7 cellular contexts compared by ENCODE assay signal in genomic region chr17:57622886-57623433, GRCh38.
DNase-seq lines count a peak whose midpoint lies in the region; ATAC-seq and TF ChIP-seq lines count a peak whose summit lies in the region.

No MANE protein-coding gene starts in this region.

- H2BK15ac ChIP-seq in H9 (ENCODE audit: low read depth, low read length) = no peak overlapping the region

- no peak overlapping the region for H2AK5ac ChIP-seq in H9 (ENCODE audit: insufficient read length, low read length)

- H4K8ac ChIP-seq in H9 (replicated peaks; ENCODE audit: insufficient read length, low read depth, low read length) = no peak overlapping the region

- H3K27ac ChIP-seq in H9 (ENCODE audit: insufficient read length, low read depth, low read length) (no peak overlapping the region), brain microvascular endothelial cell (no peak overlapping the region)

- H3K4me1 Mint-ChIP-seq in H9 = peaks cover 0 to 6% of the 10 kb centered on the region in 2 experiments; a peak in 2 of 4 replicates
- H3K4me1 Mint-ChIP-seq in nephron progenitor cell = peaks cover 48% of the 10 kb centered on the region

- no peak overlapping the region for H3K23ac ChIP-seq in H9 (ENCODE audit: insufficient read length, low read depth, low read length)

- DNase-seq in H9 = no peak
- peak; percentile 88 for DNase-seq in MV-4-11 (lab: John Stamatoyannopoulos, UW)
- DNase-seq in brain microvascular endothelial cell = peak; percentile 77
- DNase-seq in nephron progenitor cell = no peak
- no peak for DNase-seq in HPDE6-E6E7 (ENCODE audit: extremely low spot score)
- DNase-seq in NCI-H128 (lab: John Stamatoyannopoulos, UW; ENCODE audit: unreplicated experiment) = no peak

- in situ Hi-C loops in brain microvascular endothelial cell (cut with HindIII; ENCODE audit: low pct_ligation_motif_present, low sequenced_read_pairs) = no loop called here

- no peaks in the 10 kb centered on the region for H3K79me2 ChIP-seq in H9 (ENCODE audit: insufficient read depth, low read length)

- H3K27me3 Mint-ChIP-seq in H9 (ENCODE audit: low read depth) (no peaks in the 10 kb centered on the region; the same call in 1 of the 2 replicates), nephron progenitor cell (ENCODE audit: low read depth, poor library complexity) (no peaks in the 10 kb centered on the region)

- no peak overlapping the region for H3K18ac ChIP-seq in H9 (ENCODE audit: insufficient read length, low read depth, low read length)

- H3T11ph ChIP-seq in H9 (ENCODE audit: low read length) = no peak overlapping the region

- H2BK5ac ChIP-seq in H9 (ENCODE audit: insufficient read length, low read length) = no peak overlapping the region

- no peaks in the 10 kb centered on the region for H4K20me1 ChIP-seq in H9 (ENCODE audit: control insufficient read depth, insufficient read depth, insufficient read length)

- H2BK20ac ChIP-seq in H9 (ENCODE audit: low read depth, low read length, poor library complexity, severe bottlenecking) = no peak overlapping the region

- no peak overlapping the region for H2BK120ac ChIP-seq in H9 (ENCODE audit: low read depth, low read length, poor library complexity, severe bottlenecking)

- no peaks in the 10 kb centered on the region for H3K79me1 ChIP-seq in H9 (ENCODE audit: insufficient read depth, low read depth, low read length, poor library complexity, severe bottlenecking)

- WGBS in H9 (ENCODE audit: extremely low coverage, insufficient read length, low lambda C conversion rate) = no CpG with 5 or more reads among the region's 12 CpGs

- no peak overlapping the region for H3K4me3 Mint-ChIP-seq in H9
- peak overlapping the region; percentile 27 for H3K4me3 Mint-ChIP-seq in nephron progenitor cell

- H3K9me3 Mint-ChIP-seq in H9 (no peaks in the 10 kb centered on the region), nephron progenitor cell (no peaks in the 10 kb centered on the region)

- H3K27ac Mint-ChIP-seq in H9 (peak overlapping the region; percentile 17 to 56 (median 24); a peak in 4 of 7 replicates), nephron progenitor cell (peak overlapping the region; percentile 98)

- no peak overlapping the region for H2BK12ac ChIP-seq in H9 (ENCODE audit: insufficient read length, low read depth, low read length)

- H3K9me3 ChIP-seq in H9 (ENCODE audit: control insufficient read depth, low read depth, low read length) = no peaks in the 10 kb centered on the region

- H3K4me2 ChIP-seq in H9 (ENCODE audit: insufficient read depth, insufficient read length, low read length) = no peak overlapping the region

- peaks cover 0 to 10% (median 5%) of the 10 kb centered on the region in 3 experiments; a peak in 5 of 7 replicates for H3K36me3 Mint-ChIP-seq in H9 (ENCODE audit: insufficient read depth in 1 of 3, low read depth in 3 of 3)
- H3K36me3 Mint-ChIP-seq in nephron progenitor cell (ENCODE audit: low read depth) = peaks cover 48% of the 10 kb centered on the region

- no peaks in the 10 kb centered on the region for H3K23me2 ChIP-seq in H9 (ENCODE audit: insufficient read length, low read depth, low read length, poor library complexity, severe bottlenecking)

- H3K4me3 ChIP-seq in brain microvascular endothelial cell (ENCODE audit: low read depth, low read length) = no peak overlapping the region

- H4K5ac ChIP-seq in H9 (ENCODE audit: insufficient read length, low read depth, low read length) = no peak overlapping the region

- no peak overlapping the region for H2AFZ ChIP-seq in H9 (ENCODE audit: low read length)

- H3K36me3 ChIP-seq in brain microvascular endothelial cell (replicated peaks) = no peaks in the 10 kb centered on the region

- TF ChIP-seq CTCF in H9 (conservative IDR thresholded peaks at IDR 0.05) (no peak), brain microvascular endothelial cell (IDR thresholded peaks at IDR 0.05; ENCODE audit: low read depth, low read length, missing control alignments) (no peak), nephron progenitor cell (IDR thresholded peaks at IDR 0.05) (no peak)

- no peak overlapping the region for H3K14ac ChIP-seq in H9 (ENCODE audit: insufficient read depth, low read length)

- H3K4ac ChIP-seq in H9 (ENCODE audit: low read depth, low read length) = no peak overlapping the region

- no peaks in the 10 kb centered on the region for H3K27me3 ChIP-seq in H9 (ENCODE audit: insufficient read depth, low read length)
- H3K27me3 ChIP-seq in brain microvascular endothelial cell (replicated peaks) = no peaks in the 10 kb centered on the region

- H3K4me1 ChIP-seq in H9 (ENCODE audit: insufficient read depth, low read length) = no peaks in the 10 kb centered on the region

- H4K91ac ChIP-seq in H9 (ENCODE audit: insufficient read length, low read depth, low read length) = no peak overlapping the region

- no peak overlapping the region for H3K9ac ChIP-seq in H9 (ENCODE audit: extremely low read depth, insufficient read length, low read length)

- no peak overlapping the region for H3K56ac ChIP-seq in H9 (ENCODE audit: insufficient read length, low read depth, low read length)

- peak; percentile 79 for ATAC-seq in GM18519 (IDR thresholded peaks at IDR 0.05; ENCODE audit: low FRiP score, unreplicated experiment)

Comparison
In these comparisons a context has a peak if more than half of its experiments do, and no peak if none do; other contexts are left out.
1. DNase-seq: peak in MV-4-11 (single experiment) and brain microvascular endothelial cell (single experiment); none in H9 (single experiment), nephron progenitor cell (single experiment), HPDE6-E6E7 (single experiment) and NCI-H128 (single experiment).